ENCODE assay signal across 11 cellular contexts in the genomic region with DNA sequence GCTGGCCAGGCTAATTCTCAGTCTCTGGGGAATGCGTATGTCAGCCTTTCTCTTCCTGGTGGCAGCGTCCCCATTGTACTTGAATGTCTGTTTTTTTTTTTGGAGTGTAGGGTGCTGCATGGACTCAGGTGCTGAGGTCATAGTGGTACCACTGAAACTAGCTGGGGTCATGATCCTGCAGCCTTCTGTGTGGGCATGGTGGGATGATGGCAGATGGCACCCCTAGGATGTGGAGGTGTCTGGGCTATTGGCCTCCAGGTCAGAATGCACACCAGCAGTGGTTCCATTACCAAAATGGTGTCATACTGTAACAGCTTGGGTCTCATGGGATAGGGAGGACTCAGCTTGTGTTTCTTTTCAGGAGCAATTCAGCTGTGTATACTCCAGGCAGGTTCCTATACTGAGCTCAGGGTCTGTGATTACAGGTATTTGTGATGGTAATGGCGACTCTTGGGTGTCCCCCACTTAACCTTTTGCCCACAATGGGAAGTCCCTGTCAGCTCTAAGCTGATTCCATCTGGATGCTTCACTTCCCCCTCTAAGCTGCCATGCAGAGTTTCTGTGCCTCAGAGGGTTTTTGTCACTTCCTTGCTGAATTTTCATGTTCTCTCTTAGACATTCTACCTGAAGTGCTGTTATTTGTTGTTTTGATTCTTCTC. TPM values are rescaled to one million over a fixed set of nuclear protein-coding genes. Genes with fewer than 3 reads are reported as not detected.
DNase-seq lines count a peak whose midpoint lies in the region; ATAC-seq and TF ChIP-seq lines count a peak whose summit lies in the region.
"Had no signal": no experiment of that assay in that cellular context is flagged by ENCODE, and none has a peak within 500 bp of the region (broad histone marks: within the 10 kb centered on the region; RNA-seq: fewer than 3 reads in every experiment).

No MANE protein-coding gene starts in this region.

- peaks cover 49% of the 10 kb centered on the region for H3K9me3 Mint-ChIP-seq in nephron progenitor cell

- intact Hi-C loops in left colon (cut with DNase I, micrococcal nuclease): no loop called here

- H3K27ac Mint-ChIP-seq in nephron progenitor cell: peak overlapping the region; percentile 16
- H3K27ac Mint-ChIP-seq: stimulated activated naive CD8-positive, alpha-beta T cell treated with anti-CD3 and anti-CD28 coated beads, Interleukin-15, Interleukin-2, amounts not matched to agents 100 ng/mL and 50 ng/mL, for 24 hours had no signal

- peaks cover 76% of the 10 kb centered on the region for H3K36me3 Mint-ChIP-seq in nephron progenitor cell (ENCODE audit: low read depth)

- ATAC-seq in HG03575 (IDR thresholded peaks at IDR 0.05; ENCODE audit: extremely low read depth, insufficient number of reproducible peaks, low FRiP score, unreplicated experiment) (peak; percentile 43), left colon (no peak)

- H3K4me1 Mint-ChIP-seq in nephron progenitor cell: no peaks in the 10 kb centered on the region

- H3K4me3 ChIP-seq in H7 (ENCODE audit: insufficient read depth, low read depth, low read length): no peak overlapping the region
- H3K4me3 ChIP-seq: lung had no signal

- H3K27me3 ChIP-seq in H7 (ENCODE audit: control insufficient read depth, insufficient read depth, low read length): no peaks in the 10 kb centered on the region

- H3K4me3 Mint-ChIP-seq in nephron progenitor cell: no peak overlapping the region
- H3K4me3 Mint-ChIP-seq: stimulated activated naive CD8-positive, alpha-beta T cell treated with anti-CD3 and anti-CD28 coated beads, Interleukin-15, Interleukin-2, amounts not matched to agents 100 ng/mL and 50 ng/mL, for 24 hours had no signal

- H3K27me3 Mint-ChIP-seq in nephron progenitor cell (ENCODE audit: low read depth, poor library complexity): no peaks in the 10 kb centered on the region
- H3K27me3 Mint-ChIP-seq: stimulated activated naive CD8-positive, alpha-beta T cell treated with anti-CD3 and anti-CD28 coated beads, Interleukin-15, Interleukin-2, amounts not matched to agents 100 ng/mL and 50 ng/mL, for 24 hours had no signal

- peaks cover 1% of the 10 kb centered on the region; the same call in 1 of the 2 replicates for H3K36me3 ChIP-seq in H7 (replicated peaks; ENCODE audit: control insufficient read depth, insufficient read depth, low read length)

- no peak for TF ChIP-seq CTCF in nephron progenitor cell (IDR thresholded peaks at IDR 0.05)

- peak; percentile 15 for DNase-seq in SIG-M5 treated with dmso at 0.1 percent for 504 hours (lab: John Stamatoyannopoulos, UW; ENCODE audit: unreplicated experiment)
- no peak for DNase-seq in SIG-M5 (lab: John Stamatoyannopoulos, UW)
- DNase-seq in H7: peak; percentile 33
- DNase-seq in nephron progenitor cell: no peak
- DNase-seq in left colon: no peak
- DNase-seq in NCI-H2029 (lab: John Stamatoyannopoulos, UW): no peak
- no peak for DNase-seq in NCI-H524 treated with DMSO at 0.1 percent for 48 hours (lab: John Stamatoyannopoulos, UW)
- DNase-seq: GF-D8 had no signal

RNA-seq across cellular contexts. Expression of gene HSD17B4, which starts 17.9 kb away (rescaled TPM):
- 339 and 409 TPM in 2 replicates for total RNA-seq in H7 (2014; rRNA removed; shearing (Covaris generic))
- total RNA-seq in left colon: 100 to 1,000 TPM; 249 to 314 TPM

Comparison
In these comparisons a context has a peak if more than half of its experiments do, and no peak if none do; other contexts are left out.
1. DNase-seq: peak in SIG-M5 treated with dmso at 0.1 percent for 504 hours (single experiment) and H7 (single experiment); none in SIG-M5 (single experiment), nephron progenitor cell (single experiment), left colon (0 of 2), NCI-H2029 (single experiment) and NCI-H524 treated with DMSO at 0.1 percent for 48 hours (single experiment).